Comparison of ENCODE assay signal across 19 cellular contexts in genomic region chr5:120545007-120545406, GRCh38.
DNase-seq lines count a peak whose midpoint lies in the region; ATAC-seq and TF ChIP-seq lines count a peak whose summit lies in the region.
"Had no signal": no experiment of that assay in that cellular context is flagged by ENCODE, and none has a peak within 500 bp of the region (broad histone marks: within the 10 kb centered on the region; RNA-seq: fewer than 3 reads in every experiment).

No MANE protein-coding gene starts in this region.

- no peak overlapping the region for H2AK5ac ChIP-seq in trophoblast cell (ENCODE audit: low read length)

- H3K4me3 ChIP-seq in fibroblast of mammary gland (ENCODE audit: control insufficient read depth, low read depth, low read length), result no peak overlapping the region
- H3K4me3 ChIP-seq in trophoblast cell (ENCODE audit: low read depth, low read length), result no peak overlapping the region
- H3K4me3 ChIP-seq: GM23338 had no signal

- H3K4me2 ChIP-seq in trophoblast cell (ENCODE audit: low read length), result no peak overlapping the region
- H3K4me2 ChIP-seq: GM23338 had no signal

- no peaks in the 10 kb centered on the region for H3K79me1 ChIP-seq in trophoblast cell (ENCODE audit: low read length)

- H4K91ac ChIP-seq in trophoblast cell (ENCODE audit: low read depth, low read length), result no peak overlapping the region

- H3K23ac ChIP-seq in trophoblast cell (ENCODE audit: low read length), result no peak overlapping the region

- H3K79me2 ChIP-seq in trophoblast cell (ENCODE audit: control insufficient read depth, insufficient read depth, low read length, poor library complexity), result no peaks in the 10 kb centered on the region

- no peak overlapping the region for H3K4ac ChIP-seq in trophoblast cell (ENCODE audit: low read depth, low read length)

- no peaks in the 10 kb centered on the region for H3K9me3 ChIP-seq in trophoblast cell (ENCODE audit: insufficient read depth, low read depth, low read length)

- H2BK120ac ChIP-seq in trophoblast cell (ENCODE audit: insufficient read depth, low read length, poor library complexity), result no peak overlapping the region

- WGBS in trophoblast cell (ENCODE audit: extremely low coverage, insufficient coverage, insufficient read length), result no CpG with 5 or more reads among the region's 3 CpGs

- H2BK5ac ChIP-seq in trophoblast cell (ENCODE audit: low read depth, low read length, poor library complexity), result no peak overlapping the region

- no peak overlapping the region for H2BK12ac ChIP-seq in trophoblast cell (ENCODE audit: low read length)

- ATAC-seq in SK-N-SH treated with all-trans-retinoic acid at 6 μM for 48 hours (peak; percentile 92), HG03097 (IDR thresholded peaks at IDR 0.05; ENCODE audit: low FRiP score, unreplicated experiment) (no peak), GM21723 (IDR thresholded peaks at IDR 0.05; ENCODE audit: unreplicated experiment) (no peak)
- ATAC-seq: GM23338 had no signal

- H3K36me3 ChIP-seq in trophoblast cell (ENCODE audit: control insufficient read depth in 1 of 2, insufficient read depth in 2 of 2, low read length in 2 of 2), result no peaks in the 10 kb centered on the region

- no peak overlapping the region for H3K27ac ChIP-seq in trophoblast cell (ENCODE audit: low read depth, low read length)
- H3K27ac ChIP-seq: 22Rv1, C4-2B had no signal

- DNase-seq in AG08395 (ENCODE audit: low spot score) (peak; percentile 20), EL (peak; percentile 38), fibroblast of mammary gland (ENCODE audit: low read depth) (peak; percentile 30), trophoblast cell (no peak), COLO668 (lab: John Stamatoyannopoulos, UW; ENCODE audit: unreplicated experiment) (no peak)
- DNase-seq: CD4-positive, alpha-beta memory T cell; COR-L47; DMS153; DMS79 treated with DMSO at 0.1 percent for 48 hours; GF-D8; H7; IMR-90; KBM-7 had no signal

- no peak overlapping the region for H2AFZ ChIP-seq in trophoblast cell (ENCODE audit: insufficient read depth, low read length, poor library complexity)
- H2AFZ ChIP-seq: GM23338 had no signal

- H3K18ac ChIP-seq in trophoblast cell (ENCODE audit: low read length), result no peak overlapping the region

- no peaks in the 10 kb centered on the region for H3K27me3 ChIP-seq in trophoblast cell (ENCODE audit: insufficient read depth, low read length)

- no peak overlapping the region for H3K9ac ChIP-seq in trophoblast cell (ENCODE audit: low read length)

- no peak overlapping the region for H4K12ac ChIP-seq in trophoblast cell (ENCODE audit: low read depth, low read length)

- no peaks in the 10 kb centered on the region for H3K4me1 ChIP-seq in trophoblast cell (ENCODE audit: control insufficient read depth in 1 of 2, insufficient read depth in 2 of 2, low read length in 2 of 2)

- H4K8ac ChIP-seq in trophoblast cell (ENCODE audit: low read depth, low read length), result no peak overlapping the region

- no peak overlapping the region for H3K14ac ChIP-seq in trophoblast cell (ENCODE audit: low read length)

- no peak for TF ChIP-seq CTCF in fibroblast of mammary gland (conservative IDR thresholded peaks at IDR 0.05; ENCODE audit: control insufficient read depth, insufficient read depth, low read depth, low read length)

TF ChIP-seq in SK-N-SH treated with all-trans-retinoic acid at 6 μM for 48 hours, 23 proteins besides CTCF, POLR2A, EP300 and RAD21:
- peak; percentile 82 for TF ChIP-seq TCF4 (CRISPR knock-in tag; IDR thresholded peaks at IDR 0.05; ENCODE audit: borderline replicate concordance)
- no peak for TF ChIP-seq ZNF70 (CRISPR knock-in tag; IDR thresholded peaks at IDR 0.05)
- TF ChIP-seq OSR1 (CRISPR knock-in tag; IDR thresholded peaks at IDR 0.05), result no peak
- peak; percentile 91 for TF ChIP-seq ISL1 (CRISPR knock-in tag; IDR thresholded peaks at IDR 0.05)
- TF ChIP-seq SNAI2 (CRISPR knock-in tag; IDR thresholded peaks at IDR 0.05), result no peak
- TF ChIP-seq ZNF565 (CRISPR knock-in tag; conservative IDR thresholded peaks at IDR 0.05; ENCODE audit: low read depth), result no peak
- no peak for TF ChIP-seq ZFP30 (CRISPR knock-in tag; IDR thresholded peaks at IDR 0.05)
- TF ChIP-seq, protein P1, sequence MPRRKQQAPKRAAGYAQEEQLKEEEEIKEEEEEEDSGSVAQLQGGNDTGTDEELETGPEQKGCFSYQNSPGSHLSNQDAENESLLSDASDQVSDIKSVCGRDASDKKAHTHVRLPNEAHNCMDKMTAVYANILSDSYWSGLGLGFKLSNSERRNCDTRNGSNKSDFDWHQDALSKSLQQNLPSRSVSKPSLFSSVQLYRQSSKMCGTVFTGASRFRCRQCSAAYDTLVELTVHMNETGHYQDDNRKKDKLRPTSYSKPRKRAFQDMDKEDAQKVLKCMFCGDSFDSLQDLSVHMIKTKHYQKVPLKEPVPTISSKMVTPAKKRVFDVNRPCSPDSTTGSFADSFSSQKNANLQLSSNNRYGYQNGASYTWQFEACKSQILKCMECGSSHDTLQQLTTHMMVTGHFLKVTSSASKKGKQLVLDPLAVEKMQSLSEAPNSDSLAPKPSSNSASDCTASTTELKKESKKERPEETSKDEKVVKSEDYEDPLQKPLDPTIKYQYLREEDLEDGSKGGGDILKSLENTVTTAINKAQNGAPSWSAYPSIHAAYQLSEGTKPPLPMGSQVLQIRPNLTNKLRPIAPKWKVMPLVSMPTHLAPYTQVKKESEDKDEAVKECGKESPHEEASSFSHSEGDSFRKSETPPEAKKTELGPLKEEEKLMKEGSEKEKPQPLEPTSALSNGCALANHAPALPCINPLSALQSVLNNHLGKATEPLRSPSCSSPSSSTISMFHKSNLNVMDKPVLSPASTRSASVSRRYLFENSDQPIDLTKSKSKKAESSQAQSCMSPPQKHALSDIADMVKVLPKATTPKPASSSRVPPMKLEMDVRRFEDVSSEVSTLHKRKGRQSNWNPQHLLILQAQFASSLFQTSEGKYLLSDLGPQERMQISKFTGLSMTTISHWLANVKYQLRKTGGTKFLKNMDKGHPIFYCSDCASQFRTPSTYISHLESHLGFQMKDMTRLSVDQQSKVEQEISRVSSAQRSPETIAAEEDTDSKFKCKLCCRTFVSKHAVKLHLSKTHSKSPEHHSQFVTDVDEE (CRISPR knock-in tag; IDR thresholded peaks at IDR 0.05), result 0 out of 2 replicates have a peak, but pooled peaks have one; percentile 35

Comparison
In these comparisons a context has a peak if more than half of its experiments do, and no peak if none do; other contexts are left out.
1. DNase-seq: peak in AG08395 (single experiment), EL (single experiment) and fibroblast of mammary gland (single experiment); none in trophoblast cell (0 of 2) and COLO668 (single experiment).